ENCODE assay signal across 8 cellular contexts in genomic region chr1:28056129-28056925, GRCh38. TPM values are rescaled to one million over a fixed set of nuclear protein-coding genes. Genes with fewer than 3 reads are reported as not detected.
DNase-seq lines count a peak whose midpoint lies in the region; ATAC-seq lines count a peak whose summit lies in the region.

No MANE protein-coding gene starts in this region.

- H3K27me3 Mint-ChIP-seq in activated T-cell treated with anti-CD3 and anti-CD28 coated beads, Interleukin-2, amount 50 U/mL, for 72 hours (ENCODE audit: low read depth): no peaks in the 10 kb centered on the region

- intact Hi-C loops in left colon (cut with DNase I, micrococcal nuclease): no loop called here
- intact Hi-C loops in Right ventricle myocardium superior (cut with DNase I): no loop called here

- peak; percentile 89 for DNase-seq in NCI-H526 treated with DMSO at 0.1 percent for 48 hours (lab: John Stamatoyannopoulos, UW)
- peak; percentile 77 to 83 for DNase-seq in activated T-cell treated with anti-CD3 and anti-CD28 coated beads, Interleukin-2, amount 50 U/mL, for 72 hours
- DNase-seq in stimulated activated CD4-positive, alpha-beta T cell treated with anti-CD3 and anti-CD28 coated beads, Interleukin-15, amount 100 ng/mL, for 48 hours (ENCODE audit: low read depth in 2 of 2): peak; percentile 44 to 51
- no peak for DNase-seq in left colon
- DNase-seq in NCI-H1694 (lab: John Stamatoyannopoulos, UW): no peak
- no peak for DNase-seq in Right ventricle myocardium superior
- no peak for DNase-seq in GM03348 (ENCODE audit: low spot score)

- H3K9me3 Mint-ChIP-seq in activated T-cell treated with anti-CD3 and anti-CD28 coated beads, Interleukin-2, amount 50 U/mL, for 72 hours: no peaks in the 10 kb centered on the region

- H3K27ac Mint-ChIP-seq in activated T-cell treated with anti-CD3 and anti-CD28 coated beads, Interleukin-2, amount 50 U/mL, for 72 hours: peak overlapping the region; percentile 84

- peak overlapping the region; percentile 59 to 76 for H3K4me3 Mint-ChIP-seq in activated T-cell treated with anti-CD3 and anti-CD28 coated beads, Interleukin-2, amount 50 U/mL, for 72 hours

- peaks cover 3 to 6% of the 10 kb centered on the region in 2 donors for H3K36me3 Mint-ChIP-seq in activated T-cell treated with anti-CD3 and anti-CD28 coated beads, Interleukin-2, amount 50 U/mL, for 72 hours (ENCODE audit: insufficient read depth in 2 of 2)

- peaks cover 58% of the 10 kb centered on the region for H3K4me1 Mint-ChIP-seq in activated T-cell treated with anti-CD3 and anti-CD28 coated beads, Interleukin-2, amount 50 U/mL, for 72 hours (ENCODE audit: low read depth)

- ATAC-seq in GM21529 (IDR thresholded peaks at IDR 0.05; ENCODE audit: unreplicated experiment) (peak; percentile 63), left colon (no peak), Right ventricle myocardium superior (ENCODE audit: poor library complexity) (no peak)
- ATAC-seq in activated T-cell treated with anti-CD3 and anti-CD28 coated beads, Interleukin-2, amount 50 U/mL, for 72 hours (replicated peaks in 1 of 2): peak; percentile 92

RNA-seq across cellular contexts. Expression of gene EYA3, which starts 32.1 kb away (rescaled TPM):
- 10 to 100 TPM; 27.0 to 28.9 TPM for total RNA-seq in activated T-cell treated with anti-CD3 and anti-CD28 coated beads, Interleukin-2, amount 50 U/mL, for 72 hours
- 10 to 100 TPM; 22.9 to 23.5 TPM for total RNA-seq in left colon
- total RNA-seq in Right ventricle myocardium superior: 16.0 TPM

Comparison
In these comparisons a context has a peak if more than half of its experiments do, and no peak if none do; other contexts are left out.
1. ATAC-seq: peak in GM21529 (single experiment) and activated T-cell treated with anti-CD3 and anti-CD28 coated beads, Interleukin-2, amount 50 U/mL, for 72 hours (2 of 2); none in left colon (single experiment) and Right ventricle myocardium superior (single experiment).
2. DNase-seq: peak in NCI-H526 treated with DMSO at 0.1 percent for 48 hours (single experiment), activated T-cell treated with anti-CD3 and anti-CD28 coated beads, Interleukin-2, amount 50 U/mL, for 72 hours (2 of 2) and stimulated activated CD4-positive, alpha-beta T cell treated with anti-CD3 and anti-CD28 coated beads, Interleukin-15, amount 100 ng/mL, for 48 hours (2 of 2); none in left colon (0 of 2), NCI-H1694 (single experiment), Right ventricle myocardium superior (single experiment) and GM03348 (single experiment).